Comparison of ENCODE assay signal across 4 cellular contexts in genomic region chr20:54860716-54861115, GRCh38.
"Had no signal": no experiment of that assay in that cellular context is flagged by ENCODE, and none has a peak within 500 bp of the region (broad histone marks: within the 10 kb centered on the region; RNA-seq: fewer than 3 reads in every experiment).

No MANE protein-coding gene starts in this region.

- H2AFZ ChIP-seq: GM23338 had no signal

- H3K4me1 ChIP-seq: HAP-1 had no signal

- H3K4me2 ChIP-seq: GM23338 had no signal

- H3K9me3 ChIP-seq: HAP-1 had no signal

- DNase-seq: H7, KBM-7 had no signal

- H3K4me3 ChIP-seq: GM23338, HAP-1 had no signal

- H3K36me3 ChIP-seq: HAP-1 had no signal
